ENCODE assay signal across 9 cellular contexts in genomic region chr9:128505414-128505765, GRCh38. TPM values are rescaled to one million over a fixed set of nuclear protein-coding genes. Genes with fewer than 3 reads are reported as not detected.
A peak's percentile ranks its signal among the peaks of the same experiment; 100 is the strongest.
DNase-seq lines count a peak whose midpoint lies in the region; ATAC-seq, FAIRE-seq and TF ChIP-seq lines count a peak whose summit lies in the region.
"Had no signal": no experiment of that assay in that cellular context is flagged by ENCODE, and none has a peak within 500 bp of the region (broad histone marks: within the 10 kb centered on the region; RNA-seq: fewer than 3 reads in every experiment).

No MANE protein-coding gene starts in this region.

- H3K27ac Mint-ChIP-seq in stimulated activated memory B cell treated with anti-CD40 and anti-IgM and Interleukin-4, amounts not matched to agents 10 μg/mL and 1 μg/mL and 100 μg/mL, for 72 hours, result peak overlapping the region; percentile 93

- no peaks in the 10 kb centered on the region for H3K9me3 Mint-ChIP-seq in stimulated activated memory B cell treated with anti-CD40 and anti-IgM and Interleukin-4, amounts not matched to agents 10 μg/mL and 1 μg/mL and 100 μg/mL, for 72 hours

- no peak for TF ChIP-seq POLR2A in GM12891 (IDR thresholded peaks at IDR 0.05; ENCODE audit: low read depth, low read length)

- WGBS in hepatocyte (ENCODE audit: low lambda C conversion rate, missing lambda C conversion rate), result 30% methylated on average over 6 of the region's 6 CpGs

- H3K36me3 ChIP-seq in hepatocyte (replicated peaks; ENCODE audit: insufficient read depth, low read depth), result no peaks in the 10 kb centered on the region

- H2AFZ ChIP-seq in hepatocyte, result peak overlapping the region; percentile 82

- peak overlapping the region; percentile 68 for H3K27ac ChIP-seq in hepatocyte

- peak overlapping the region; percentile 100 for H3K4me3 Mint-ChIP-seq in stimulated activated memory B cell treated with anti-CD40 and anti-IgM and Interleukin-4, amounts not matched to agents 10 μg/mL and 1 μg/mL and 100 μg/mL, for 72 hours

- TF ChIP-seq CTCF in WI38 (IDR thresholded peaks at IDR 0.05; ENCODE audit: low read depth, low read length) (no peak), hepatocyte (IDR thresholded peaks at IDR 0.05; ENCODE audit: poor library complexity) (no peak)

- DNase-seq in DMS 273 (lab: John Stamatoyannopoulos, UW; ENCODE audit: unreplicated experiment) (peak; percentile 71), DMS 273 treated with DMSO at 0.1 percent for 48 hours (lab: John Stamatoyannopoulos, UW) (no peak), hepatocyte (ENCODE audit: low spot score) (no peak), midbrain (lab: John Stamatoyannopoulos, UW) (no peak), GM12891 (ENCODE audit: insufficient read length, low spot score) (no peak)

- FAIRE-seq in GM12891 (lab: Jason Lieb, UNC), result no peak
- FAIRE-seq: A204.1 had no signal

- no peaks in the 10 kb centered on the region for H3K27me3 Mint-ChIP-seq in stimulated activated memory B cell treated with anti-CD40 and anti-IgM and Interleukin-4, amounts not matched to agents 10 μg/mL and 1 μg/mL and 100 μg/mL, for 72 hours

- peaks cover 25% of the 10 kb centered on the region for H3K79me2 ChIP-seq in hepatocyte

- peaks cover 20% of the 10 kb centered on the region for H3K4me1 Mint-ChIP-seq in stimulated activated memory B cell treated with anti-CD40 and anti-IgM and Interleukin-4, amounts not matched to agents 10 μg/mL and 1 μg/mL and 100 μg/mL, for 72 hours

- H3K4me2 ChIP-seq in hepatocyte, result peak overlapping the region; percentile 91

- no peak for ATAC-seq in stimulated activated memory B cell treated with anti-CD40 and anti-IgM and Interleukin-4, amounts not matched to agents 10 μg/mL and 1 μg/mL and 100 μg/mL, for 72 hours
- ATAC-seq in HG03045 (IDR thresholded peaks at IDR 0.05; ENCODE audit: unreplicated experiment), result no peak

- no peaks in the 10 kb centered on the region for H3K27me3 ChIP-seq in hepatocyte

- peaks cover 14% of the 10 kb centered on the region for H4K20me1 ChIP-seq in hepatocyte (ENCODE audit: insufficient read depth, poor library complexity, severe bottlenecking)

- peaks cover 17% of the 10 kb centered on the region for H3K4me1 ChIP-seq in hepatocyte (ENCODE audit: insufficient read depth)

- peak overlapping the region; percentile 80 for H3K4me3 ChIP-seq in WI38 (ENCODE audit: low read depth, low read length)
- H3K4me3 ChIP-seq in hepatocyte, result peak overlapping the region; percentile 78

- H3K9me2 ChIP-seq in hepatocyte (replicated peaks; ENCODE audit: insufficient read depth), result no peaks in the 10 kb centered on the region

- H3K36me3 Mint-ChIP-seq in stimulated activated memory B cell treated with anti-CD40 and anti-IgM and Interleukin-4, amounts not matched to agents 10 μg/mL and 1 μg/mL and 100 μg/mL, for 72 hours, result peaks cover 25% of the 10 kb centered on the region

- no peaks in the 10 kb centered on the region for H3K9me3 ChIP-seq in hepatocyte (ENCODE audit: low read depth)

TF ChIP-seq in GM12891, 5 proteins besides CTCF, POLR2A, EP300 and RAD21:
- TF ChIP-seq SPI1 (IDR thresholded peaks at IDR 0.05; ENCODE audit: low read depth, low read length) (no peak), POU2F2 (IDR thresholded peaks at IDR 0.05; ENCODE audit: low read depth, low read length) (no peak), POLR2AphosphoS5 (IDR thresholded peaks at IDR 0.05; ENCODE audit: low read depth, low read length) (no peak), TAF1 (IDR thresholded peaks at IDR 0.05; ENCODE audit: low read depth, low read length) (no peak), PAX5 (IDR thresholded peaks at IDR 0.05; ENCODE audit: insufficient read depth, low read length, severe bottlenecking) (no peak)

RNA-seq across cellular contexts. Expression of gene GLE1, which starts 0.9 kb away (rescaled TPM):
- 19.5 and 22.6 TPM in 2 replicates for total RNA-seq in hepatocyte
- 13.3 and 15.1 TPM in 2 replicates for polyA plus RNA-seq in hepatocyte
- polyA plus RNA-seq in GM12891 (2012; ENCODE audit: low read depth, missing spikeins), result 22.4 TPM

RNA-seq across cellular contexts. Expression of gene SPTAN1, which starts 47.0 kb away (rescaled TPM):
- 182 and 184 TPM in 2 replicates for total RNA-seq in hepatocyte
- polyA plus RNA-seq in hepatocyte, result 123 and 144 TPM in 2 replicates
- polyA plus RNA-seq in GM12891 (2012; ENCODE audit: low read depth, missing spikeins), result 83.2 TPM

RNA-seq across cellular contexts. Expression of gene ODF2, which starts 49.6 kb away (rescaled TPM):
- total RNA-seq in hepatocyte, result 18.5 and 20.5 TPM in 2 replicates
- 18.4 and 25.4 TPM in 2 replicates for polyA plus RNA-seq in hepatocyte
- 27.2 TPM for polyA plus RNA-seq in GM12891 (2012; ENCODE audit: low read depth, missing spikeins)
